ENCODE assay signal across 24 cellular contexts in genomic region chr1:163346326-163346870, GRCh38. TPM values are rescaled to one million over a fixed set of nuclear protein-coding genes. Genes with fewer than 3 reads are reported as not detected.
DNase-seq lines count a peak whose midpoint lies in the region; ATAC-seq lines count a peak whose summit lies in the region.
"Had no signal": no experiment of that assay in that cellular context is flagged by ENCODE, and none has a peak within 500 bp of the region (broad histone marks: within the 10 kb centered on the region; RNA-seq: fewer than 3 reads in every experiment).

No MANE protein-coding gene starts in this region.

- H3K9me3 ChIP-seq in GM23248 (ENCODE audit: low read depth): no peaks in the 10 kb centered on the region
- H3K9me3 ChIP-seq: Caco-2, prostate gland had no signal

- no peaks in the 10 kb centered on the region for H4K20me1 ChIP-seq in GM23248 (ENCODE audit: insufficient read depth)

- POLR2A ChIA-PET in activated CD4-positive, alpha-beta memory T cell treated with anti-CD3 and anti-CD28 coated beads for 36 hours (lab: Charles Lee): no interaction called here

- no peaks in the 10 kb centered on the region; the same call in 1 of the 2 replicates for H3K36me3 ChIP-seq in GM23248 (ENCODE audit: low read depth)
- H3K36me3 ChIP-seq: prostate gland had no signal

- no peaks in the 10 kb centered on the region for H3K9me3 Mint-ChIP-seq in activated CD4-positive, alpha-beta memory T cell treated with anti-CD3 and anti-CD28 coated beads for 36 hours
- H3K9me3 Mint-ChIP-seq: activated CD8-positive, alpha-beta T cell treated with anti-CD3 and anti-CD28 coated beads for 36 hours; activated naive CD8-positive, alpha-beta T cell treated with anti-CD3 and anti-CD28 coated beads for 36 hours; GM23338; memory B cell; T-helper 1 cell treated with Interleukin-12 subunit alpha and Interleukin-12 subunit beta and Interleukin-4 antibody, amounts not matched to agents 30 μg/mL and 1 μg/mL, for 36 hours had no signal

- H3K27me3 ChIP-seq in GM23248 (replicated peaks; ENCODE audit: insufficient read depth): no peaks in the 10 kb centered on the region

- intact Hi-C loops in activated CD4-positive, alpha-beta memory T cell treated with anti-CD3 and anti-CD28 coated beads for 36 hours (cut with micrococcal nuclease): no loop called here

- DNase-seq in GM23248 (peak; percentile 30), NCI-H226 (peak; percentile 33), dermis blood vessel endothelial cell (peak; percentile 31), kidney tubule cell (ENCODE audit: low spot score) (peak; percentile 76), iPS-NIHi7 (ENCODE audit: extremely low spot score) (no peak)
- DNase-seq in activated CD4-positive, alpha-beta T cell treated with anti-CD3 and anti-CD28 coated beads, Interleukin-2, amount 50 U/mL, for 48 hours: no peak
- DNase-seq in activated CD4-positive, alpha-beta memory T cell treated with anti-CD3 and anti-CD28 coated beads for 36 hours: no peak
- DNase-seq in stimulated activated naive CD8-positive, alpha-beta T cell treated with anti-CD3 and anti-CD28 coated beads, Interleukin-15, Interleukin-2, amounts not matched to agents 100 U/mL and 50 U/mL, for 24 hours: no peak
- DNase-seq: activated CD4-positive, CD25-positive, alpha-beta regulatory T cell treated with anti-CD3 and anti-CD28 coated beads, Interleukin-2, amount 50 U/mL, for 72 hours; activated CD8-positive, alpha-beta T cell treated with anti-CD3 and anti-CD28 coated beads for 36 hours; activated naive CD8-positive, alpha-beta T cell treated with anti-CD3 and anti-CD28 coated beads for 36 hours; C1 segment of cervical spinal cord; Caco-2; DND-41; NCI-H1417; NCI-H2081; NCI-H2227 treated with DMSO at 0.1 percent for 48 hours; NCI-H748 treated with DMSO at 0.1 percent for 48 hours; RPMI8226; stimulated activated naive CD4-positive, alpha-beta T cell had no signal

- in situ Hi-C loops in GM23248 (cut with MboI): no loop called here

- CTCF ChIA-PET in activated CD4-positive, alpha-beta memory T cell treated with anti-CD3 and anti-CD28 coated beads for 36 hours (lab: Charles Lee): no interaction called here

- H3K4me1 Mint-ChIP-seq in activated CD4-positive, alpha-beta memory T cell treated with anti-CD3 and anti-CD28 coated beads for 36 hours (ENCODE audit: low read depth): no peaks in the 10 kb centered on the region
- H3K4me1 Mint-ChIP-seq: activated naive CD8-positive, alpha-beta T cell treated with anti-CD3 and anti-CD28 coated beads for 36 hours; GM23338; memory B cell had no signal

- H3K36me3 Mint-ChIP-seq in activated CD4-positive, alpha-beta memory T cell treated with anti-CD3 and anti-CD28 coated beads for 36 hours: peaks cover 49% of the 10 kb centered on the region

- no peak overlapping the region for H3K4me3 Mint-ChIP-seq in activated CD4-positive, alpha-beta memory T cell treated with anti-CD3 and anti-CD28 coated beads for 36 hours
- H3K4me3 Mint-ChIP-seq: activated CD8-positive, alpha-beta T cell treated with anti-CD3 and anti-CD28 coated beads for 36 hours; activated naive CD8-positive, alpha-beta T cell treated with anti-CD3 and anti-CD28 coated beads for 36 hours; GM23338; memory B cell; T-helper 1 cell treated with Interleukin-12 subunit alpha and Interleukin-12 subunit beta and Interleukin-4 antibody, amounts not matched to agents 30 μg/mL and 1 μg/mL, for 36 hours had no signal

- no peak for ATAC-seq in stimulated activated naive CD8-positive, alpha-beta T cell treated with anti-CD3 and anti-CD28 coated beads, Interleukin-15, Interleukin-2, amounts not matched to agents 100 U/mL and 50 U/mL, for 24 hours
- ATAC-seq: activated CD8-positive, alpha-beta T cell treated with anti-CD3 and anti-CD28 coated beads for 36 hours; GM23338 had no signal

- H3K4me1 ChIP-seq in GM23248 (ENCODE audit: insufficient read depth): no peaks in the 10 kb centered on the region
- H3K4me1 ChIP-seq: Caco-2, prostate gland had no signal

- no peaks in the 10 kb centered on the region for H3K79me2 ChIP-seq in GM23248 (ENCODE audit: insufficient read depth)

- H3K4me2 ChIP-seq in GM23248 (ENCODE audit: unreplicated experiment): no peak overlapping the region
- H3K4me2 ChIP-seq: GM23338 had no signal

- no peaks in the 10 kb centered on the region for H3K27me3 Mint-ChIP-seq in activated CD4-positive, alpha-beta memory T cell treated with anti-CD3 and anti-CD28 coated beads for 36 hours
- H3K27me3 Mint-ChIP-seq: activated CD8-positive, alpha-beta T cell treated with anti-CD3 and anti-CD28 coated beads for 36 hours; activated naive CD8-positive, alpha-beta T cell treated with anti-CD3 and anti-CD28 coated beads for 36 hours; memory B cell had no signal

- no peak overlapping the region for H2AFZ ChIP-seq in GM23248
- H2AFZ ChIP-seq: GM23338 had no signal

- H3K9me2 ChIP-seq in GM23248 (ENCODE audit: insufficient read depth): no peaks in the 10 kb centered on the region

- H3K9ac ChIP-seq in GM23248: no peak overlapping the region

- no peaks in the 10 kb centered on the region for H3F3A ChIP-seq in GM23248 (ENCODE audit: insufficient read depth)

- 80 to 87% methylated on average over 4 of the region's 4 CpGs for WGBS in GM23248 (ENCODE audit: low coverage in 1 of 2, low lambda C conversion rate in 2 of 2, missing lambda C conversion rate in 2 of 2), 2 experiments

- H3K27ac Mint-ChIP-seq in activated CD4-positive, alpha-beta memory T cell treated with anti-CD3 and anti-CD28 coated beads for 36 hours: no peak overlapping the region
- H3K27ac Mint-ChIP-seq: activated CD8-positive, alpha-beta T cell treated with anti-CD3 and anti-CD28 coated beads for 36 hours; activated naive CD8-positive, alpha-beta T cell treated with anti-CD3 and anti-CD28 coated beads for 36 hours; GM23338; memory B cell; T-helper 1 cell treated with Interleukin-12 subunit alpha and Interleukin-12 subunit beta and Interleukin-4 antibody, amounts not matched to agents 30 μg/mL and 1 μg/mL, for 36 hours had no signal

- H3K4me3 ChIP-seq in GM23248: no peak overlapping the region
- H3K4me3 ChIP-seq: GM23338, prostate gland had no signal

- no peak overlapping the region for H3K27ac ChIP-seq in GM23248
- H3K27ac ChIP-seq: prostate gland had no signal

RNA-seq across cellular contexts. Expression of gene NUF2, which starts 24.6 kb away (rescaled TPM):
- total RNA-seq in GM23248 (2014; rRNA removed; shearing (Covaris generic)): 4.9 and 11.8 TPM in 2 replicates
- polyA plus RNA-seq in GM23248 (2016; fragmentation: Nextera tagmentation; extraction: Ambion mirVana): 11.1 and 13.5 TPM in 2 replicates
- 5.3 and 19.7 TPM in 2 replicates for total RNA-seq in dermis blood vessel endothelial cell
- 10 to 100 TPM; 66.3 to 67.4 TPM for total RNA-seq in activated CD4-positive, alpha-beta memory T cell treated with anti-CD3 and anti-CD28 coated beads for 36 hours

Comparison
In these comparisons a context has a peak if more than half of its experiments do, and no peak if none do; other contexts are left out.
1. DNase-seq: peak in GM23248 (single experiment), NCI-H226 (single experiment), dermis blood vessel endothelial cell (single experiment) and kidney tubule cell (single experiment); none in activated CD4-positive, alpha-beta T cell treated with anti-CD3 and anti-CD28 coated beads, Interleukin-2, amount 50 U/mL, for 48 hours (0 of 2), activated CD4-positive, alpha-beta memory T cell treated with anti-CD3 and anti-CD28 coated beads for 36 hours (single experiment), iPS-NIHi7 (single experiment) and stimulated activated naive CD8-positive, alpha-beta T cell treated with anti-CD3 and anti-CD28 coated beads, Interleukin-15, Interleukin-2, amounts not matched to agents 100 U/mL and 50 U/mL, for 24 hours (single experiment).